ENCODE assay signal across 8 cellular contexts in the genomic region with DNA sequence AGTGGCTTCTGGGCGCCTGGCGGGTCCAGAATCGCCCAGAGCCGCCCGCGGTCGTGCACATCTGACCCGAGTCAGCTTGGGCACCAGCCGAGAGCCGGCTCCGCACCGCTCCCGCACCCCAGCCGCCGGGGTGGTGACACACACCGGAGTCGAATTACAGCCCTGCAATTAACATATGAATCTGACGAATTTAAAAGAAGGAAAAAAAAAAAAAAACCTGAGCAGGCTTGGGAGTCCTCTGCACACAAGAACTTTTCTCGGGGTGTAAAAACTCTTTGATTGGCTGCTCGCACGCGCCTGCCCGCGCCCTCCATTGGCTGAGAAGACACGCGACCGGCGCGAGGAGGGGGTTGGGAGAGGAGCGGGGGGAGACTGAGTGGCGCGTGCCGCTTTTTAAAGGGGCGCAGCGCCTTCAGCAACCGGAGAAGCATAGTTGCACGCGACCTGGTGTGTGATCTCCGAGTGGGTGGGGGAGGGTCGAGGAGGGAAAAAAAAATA. TPM values are rescaled to one million over a fixed set of nuclear protein-coding genes. Genes with fewer than 3 reads are reported as not detected.
DNase-seq lines count a peak whose midpoint lies in the region; ATAC-seq and TF ChIP-seq lines count a peak whose summit lies in the region.

A gene with protein sequence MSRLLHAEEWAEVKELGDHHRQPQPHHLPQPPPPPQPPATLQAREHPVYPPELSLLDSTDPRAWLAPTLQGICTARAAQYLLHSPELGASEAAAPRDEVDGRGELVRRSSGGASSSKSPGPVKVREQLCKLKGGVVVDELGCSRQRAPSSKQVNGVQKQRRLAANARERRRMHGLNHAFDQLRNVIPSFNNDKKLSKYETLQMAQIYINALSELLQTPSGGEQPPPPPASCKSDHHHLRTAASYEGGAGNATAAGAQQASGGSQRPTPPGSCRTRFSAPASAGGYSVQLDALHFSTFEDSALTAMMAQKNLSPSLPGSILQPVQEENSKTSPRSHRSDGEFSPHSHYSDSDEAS (plus strand): TSS at position 422 of the 498 bp plus-strand sequence. CDS start 174 bp downstream, outside the sequence.

- H3K27me3 Mint-ChIP-seq in activated CD4-positive, alpha-beta memory T cell treated with anti-CD3 and anti-CD28 coated beads for 36 hours, result peaks cover 69% of the 10 kb centered on the region
- peaks cover 71% of the 10 kb centered on the region for H3K27me3 Mint-ChIP-seq in activated CD4-positive, alpha-beta memory T cell treated with anti-CD3 and anti-CD28 coated beads, Interleukin-2, amount 10 ng/mL, durations not matched to agents 7 days and 5 days
- H3K27me3 Mint-ChIP-seq in progenitor cell of endocrine pancreas, result peaks cover 94% of the 10 kb centered on the region

- no peaks in the 10 kb centered on the region for H3K9me3 ChIP-seq in SK-N-MC (ENCODE audit: low read depth, low read length)

- POLR2A ChIA-PET in activated CD4-positive, alpha-beta memory T cell treated with anti-CD3 and anti-CD28 coated beads for 36 hours (lab: Charles Lee), result no interaction called here
- POLR2A ChIA-PET in activated CD4-positive, alpha-beta memory T cell treated with anti-CD3 and anti-CD28 coated beads, Interleukin-2, amount 10 ng/mL, durations not matched to agents 7 days and 5 days (lab: Charles Lee), result no interaction called here

- H3K4me3 Mint-ChIP-seq in activated CD4-positive, alpha-beta memory T cell treated with anti-CD3 and anti-CD28 coated beads for 36 hours, result peak within 1 kb of the TSS; percentile 16
- H3K4me3 Mint-ChIP-seq in activated CD4-positive, alpha-beta memory T cell treated with anti-CD3 and anti-CD28 coated beads, Interleukin-2, amount 10 ng/mL, durations not matched to agents 7 days and 5 days, result no peak within 1 kb of the TSS
- H3K4me3 Mint-ChIP-seq in progenitor cell of endocrine pancreas (ENCODE audit: low read depth), result peak within 1 kb of the TSS; percentile 71

- H3K9ac ChIP-seq in SK-N-MC (ENCODE audit: insufficient read length), result no peak within 1 kb of the TSS

- no peak within 1 kb of the TSS for H3K27ac Mint-ChIP-seq in activated CD4-positive, alpha-beta memory T cell treated with anti-CD3 and anti-CD28 coated beads for 36 hours
- H3K27ac Mint-ChIP-seq in activated CD4-positive, alpha-beta memory T cell treated with anti-CD3 and anti-CD28 coated beads, Interleukin-2, amount 10 ng/mL, durations not matched to agents 7 days and 5 days, result no peak within 1 kb of the TSS
- no peak within 1 kb of the TSS for H3K27ac Mint-ChIP-seq in progenitor cell of endocrine pancreas

- peak within 1 kb of the TSS; percentile 78 for H3K4me3 ChIP-seq in SK-N-MC
- peak within 1 kb of the TSS; percentile 21 for H3K4me3 ChIP-seq in fibroblast of pulmonary artery (replicated peaks; ENCODE audit: low read depth, low read length)

- H3K36me3 Mint-ChIP-seq in activated CD4-positive, alpha-beta memory T cell treated with anti-CD3 and anti-CD28 coated beads for 36 hours, result no peaks in the 10 kb centered on the region
- peaks cover 18% of the 10 kb centered on the region for H3K36me3 Mint-ChIP-seq in activated CD4-positive, alpha-beta memory T cell treated with anti-CD3 and anti-CD28 coated beads, Interleukin-2, amount 10 ng/mL, durations not matched to agents 7 days and 5 days (ENCODE audit: low read depth)
- no peaks in the 10 kb centered on the region for H3K36me3 Mint-ChIP-seq in progenitor cell of endocrine pancreas (ENCODE audit: insufficient read depth)

- ATAC-seq in GM19467 (IDR thresholded peaks at IDR 0.05; ENCODE audit: unreplicated experiment), result no peak
- ATAC-seq in HG02852 (IDR thresholded peaks at IDR 0.05; ENCODE audit: unreplicated experiment), result no peak

- DNase-seq in activated CD4-positive, alpha-beta memory T cell treated with anti-CD3 and anti-CD28 coated beads for 36 hours, result no peak
- DNase-seq in activated CD4-positive, alpha-beta memory T cell treated with anti-CD3 and anti-CD28 coated beads, Interleukin-2, amount 10 ng/mL, durations not matched to agents 7 days and 5 days, result no peak
- DNase-seq in SK-N-MC (ENCODE audit: low read depth, low spot score) (no peak), fibroblast of pulmonary artery (ENCODE audit: low read depth) (no peak), progenitor cell of endocrine pancreas (ENCODE audit: low spot score, unreplicated experiment) (peak; percentile 37), medulla oblongata (ENCODE audit: extremely low spot score) (no peak)

- H3K36me3 ChIP-seq in SK-N-MC (ENCODE audit: insufficient read depth, low read length), result no peaks in the 10 kb centered on the region

- H3K27ac ChIP-seq in SK-N-MC, result no peak within 1 kb of the TSS

- intact Hi-C loops in activated CD4-positive, alpha-beta memory T cell treated with anti-CD3 and anti-CD28 coated beads for 36 hours (cut with micrococcal nuclease), result no loop called here

- TF ChIP-seq CTCF in fibroblast of pulmonary artery (IDR thresholded peaks at IDR 0.05; ENCODE audit: low read length, missing control alignments), result no peak
- no peak for TF ChIP-seq CTCF in progenitor cell of endocrine pancreas (IDR thresholded peaks at IDR 0.05; ENCODE audit: unreplicated experiment)

- peaks cover 19% of the 10 kb centered on the region for H3K4me1 Mint-ChIP-seq in activated CD4-positive, alpha-beta memory T cell treated with anti-CD3 and anti-CD28 coated beads for 36 hours (ENCODE audit: low read depth)
- peaks cover 12% of the 10 kb centered on the region for H3K4me1 Mint-ChIP-seq in activated CD4-positive, alpha-beta memory T cell treated with anti-CD3 and anti-CD28 coated beads, Interleukin-2, amount 10 ng/mL, durations not matched to agents 7 days and 5 days
- H3K4me1 Mint-ChIP-seq in progenitor cell of endocrine pancreas (ENCODE audit: low read depth), result peaks cover 30% of the 10 kb centered on the region

- CTCF ChIA-PET in activated CD4-positive, alpha-beta memory T cell treated with anti-CD3 and anti-CD28 coated beads for 36 hours (lab: Charles Lee), result no interaction called here
- CTCF ChIA-PET in activated CD4-positive, alpha-beta memory T cell treated with anti-CD3 and anti-CD28 coated beads, Interleukin-2, amount 10 ng/mL, durations not matched to agents 7 days and 5 days (lab: Charles Lee), result no interaction called here

- no peaks in the 10 kb centered on the region for H3K9me3 Mint-ChIP-seq in activated CD4-positive, alpha-beta memory T cell treated with anti-CD3 and anti-CD28 coated beads for 36 hours
- no peaks in the 10 kb centered on the region for H3K9me3 Mint-ChIP-seq in activated CD4-positive, alpha-beta memory T cell treated with anti-CD3 and anti-CD28 coated beads, Interleukin-2, amount 10 ng/mL, durations not matched to agents 7 days and 5 days
- H3K9me3 Mint-ChIP-seq in progenitor cell of endocrine pancreas (ENCODE audit: low read depth), result no peaks in the 10 kb centered on the region

RNA-seq across cellular contexts. Expression of the gene that starts here (rescaled TPM):
- not detected for total RNA-seq in activated CD4-positive, alpha-beta memory T cell treated with anti-CD3 and anti-CD28 coated beads for 36 hours
- not detected for total RNA-seq in activated CD4-positive, alpha-beta memory T cell treated with anti-CD3 and anti-CD28 coated beads, Interleukin-2, amount 10 ng/mL, durations not matched to agents 7 days and 5 days
- total RNA-seq in progenitor cell of endocrine pancreas, result 0.36 TPM in 1 of 2 replicates, not detected in the other

Comparison
In these comparisons a context has a peak if more than half of its experiments do, and no peak if none do; other contexts are left out.
1. Peak in DNase-seq in progenitor cell of endocrine pancreas; RNA of the gene not detected or under 1 TPM.